ENCODE assay signal across 8 cellular contexts in the genomic region with DNA sequence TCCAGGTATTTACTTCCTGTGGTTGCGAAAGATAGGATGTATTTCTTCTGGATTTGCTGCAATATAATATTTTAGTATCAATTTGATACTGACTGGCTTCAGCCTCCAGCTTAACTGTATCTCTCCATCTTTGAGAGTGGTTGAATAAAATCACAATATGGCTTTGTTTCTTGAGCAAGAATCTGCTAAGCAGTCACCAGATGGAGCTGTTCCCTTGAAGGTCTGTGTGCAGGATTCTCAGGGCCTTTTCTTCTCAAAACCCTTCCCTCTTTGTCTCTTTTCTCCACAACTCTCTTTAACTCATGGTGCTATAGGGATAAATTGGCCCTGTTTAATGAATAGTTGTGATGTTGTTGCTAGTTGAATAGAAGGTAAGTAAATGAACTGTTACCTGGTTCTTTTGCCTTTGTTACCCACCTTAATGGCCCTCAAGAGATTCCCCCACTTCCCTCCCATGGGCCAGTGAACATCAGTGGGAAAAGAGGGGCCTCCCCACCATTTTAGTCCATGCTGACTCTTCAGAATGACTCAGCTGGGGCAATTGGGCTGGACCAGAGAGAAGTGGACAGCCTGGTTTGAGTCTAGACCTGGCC. TPM values are rescaled to one million over a fixed set of nuclear protein-coding genes. Genes with fewer than 3 reads are reported as not detected.
DNase-seq lines count a peak whose midpoint lies in the region; ATAC-seq and TF ChIP-seq lines count a peak whose summit lies in the region.

No MANE protein-coding gene starts in this region.

- H3K9me3 ChIP-seq in mammary epithelial cell (replicated peaks; ENCODE audit: insufficient read depth, low read length) (no peaks in the 10 kb centered on the region), lower lobe of right lung (no peaks in the 10 kb centered on the region)

- CTCF ChIA-PET in mammary epithelial cell (lab: Charles Lee; ENCODE audit: low non-redundant PET), result interaction anchor here (0.9 kb wide), 1 partner anchor 104 kb away, joined by 4 read pairs; no protein-coding TSS in a partner anchor

- WGBS in mammary epithelial cell (ENCODE audit: low coverage, missing lambda C conversion rate), result 0% methylated on average over 1 of the region's 1 CpG

- no peak for ATAC-seq in lower lobe of right lung
- ATAC-seq in GM19023 (IDR thresholded peaks at IDR 0.05; ENCODE audit: unreplicated experiment), result no peak

- H3K4me1 ChIP-seq in mammary epithelial cell (ENCODE audit: insufficient read depth, low read length) (peaks cover 10% of the 10 kb centered on the region), lower lobe of right lung (peaks cover 12% of the 10 kb centered on the region)

- H3K36me3 ChIP-seq in H7 (replicated peaks; ENCODE audit: control insufficient read depth, insufficient read depth, low read length) (no peaks in the 10 kb centered on the region), mammary epithelial cell (ENCODE audit: insufficient read depth, low read length) (no peaks in the 10 kb centered on the region), lower lobe of right lung (peaks cover 4% of the 10 kb centered on the region)

- DNase-seq in Ammon's horn (ENCODE audit: low spot score) (peak; percentile 75), H7 (peak; percentile 72), NCI-H526 treated with DMSO at 0.1 percent for 48 hours (lab: John Stamatoyannopoulos, UW) (peak; percentile 40), mammary epithelial cell (peak; percentile 47), lower lobe of right lung (no peak)
- DNase-seq in stimulated activated CD4-positive, alpha-beta T cell treated with anti-CD3 and anti-CD28 coated beads, Interleukin-4, amount 100 ng/mL, for 4 hours, result no peak
- DNase-seq in activated naive CD4-positive, alpha-beta T cell treated with Interleukin-2 at 50 U/mL for 16 hours, result no peak

- no peak overlapping the region for H3K27ac ChIP-seq in mammary epithelial cell (ENCODE audit: insufficient read depth, low read depth, low read length)
- no peak overlapping the region for H3K27ac ChIP-seq in lower lobe of right lung

- no peaks in the 10 kb centered on the region for H3K79me2 ChIP-seq in mammary epithelial cell (ENCODE audit: insufficient read depth, low read length)

- H3K9ac ChIP-seq in mammary epithelial cell (ENCODE audit: insufficient read depth, low read length), result no peak overlapping the region

- BruUV-seq in mammary epithelial cell (replicated peaks; lab: Mats Ljungman, UMichigan), result TSS peak; percentile 95

- H3K4me3 ChIP-seq in H7 (ENCODE audit: insufficient read depth, low read depth, low read length) (no peak overlapping the region), mammary epithelial cell (replicated peaks in 1 of 3; ENCODE audit: insufficient read depth in 1 of 3, low read depth in 2 of 3, low read length in 3 of 3) (no peak overlapping the region), lower lobe of right lung (no peak overlapping the region)

- no peak overlapping the region for H3K4me2 ChIP-seq in mammary epithelial cell (ENCODE audit: insufficient read depth, low read depth, low read length)

- H4K20me1 ChIP-seq in mammary epithelial cell (ENCODE audit: insufficient read depth, low read length), result no peaks in the 10 kb centered on the region

- H3K27me3 ChIP-seq in H7 (ENCODE audit: control insufficient read depth, insufficient read depth, low read length) (peaks cover 17% of the 10 kb centered on the region), mammary epithelial cell (ENCODE audit: insufficient read depth, low read length) (peaks cover 7% of the 10 kb centered on the region), lower lobe of right lung (ENCODE audit: low read depth) (peaks cover 7% of the 10 kb centered on the region)

- dilution Hi-C loops in mammary epithelial cell (cut with HindIII; ENCODE audit: low sequenced_read_pairs), result loop anchor here (25.0 kb wide), 1 partner anchor 557 kb away; a partner anchor contains a TSS

- no peak overlapping the region for H2AFZ ChIP-seq in mammary epithelial cell (ENCODE audit: low read depth, low read length)

- peak; percentile 75 to 82 for TF ChIP-seq CTCF in mammary epithelial cell (conservative IDR thresholded peaks at IDR 0.05 in 1 of 2, IDR thresholded peaks at IDR 0.05 in 1 of 2; ENCODE audit: extremely low read depth in 1 of 2, insufficient read depth in 1 of 2, low read depth in 1 of 2, low read length in 2 of 2)
- TF ChIP-seq CTCF in lower lobe of right lung (IDR thresholded peaks at IDR 0.05), result peak; percentile 47

- intact Hi-C loops in mammary epithelial cell (cut with micrococcal nuclease), result loop anchor here (1.0 to 10.0 kb wide), 8 partner anchors 109 to 1204 kb away; a partner anchor contains a TSS
- intact Hi-C loops in lower lobe of right lung (cut with DNase I), result no loop called here

- in situ Hi-C loops in mammary epithelial cell (cut with MboI; ENCODE audit: low sequenced_read_pairs in 2 of 2), result loop anchor here (25.0 kb wide), 5 partner anchors 282 to 1193 kb away; a partner anchor contains a TSS

RNA-seq across cellular contexts. Expression of a gene that starts 34.8 kb away (rescaled TPM):
- total RNA-seq in H7 (2014; rRNA removed; shearing (Covaris generic)), result 1.2 and 2.4 TPM in 2 replicates
- total RNA-seq in mammary epithelial cell (1 to 10 TPM; 4.1 to 5.3 TPM), lower lobe of right lung (5.5 TPM)
- polyA plus RNA-seq in mammary epithelial cell, result 2.0 TPM
- 13.8 TPM for polyA minus RNA-seq in mammary epithelial cell

Comparison
In these comparisons a context has a peak if more than half of its experiments do, and no peak if none do; other contexts are left out.
1. DNase-seq: peak in Ammon's horn (single experiment), H7 (single experiment), NCI-H526 treated with DMSO at 0.1 percent for 48 hours (single experiment) and mammary epithelial cell (single experiment); none in lower lobe of right lung (single experiment), stimulated activated CD4-positive, alpha-beta T cell treated with anti-CD3 and anti-CD28 coated beads, Interleukin-4, amount 100 ng/mL, for 4 hours (0 of 2) and activated naive CD4-positive, alpha-beta T cell treated with Interleukin-2 at 50 U/mL for 16 hours (single experiment).